Comparison of ENCODE assay signal across 19 cellular contexts in the genomic region with DNA sequence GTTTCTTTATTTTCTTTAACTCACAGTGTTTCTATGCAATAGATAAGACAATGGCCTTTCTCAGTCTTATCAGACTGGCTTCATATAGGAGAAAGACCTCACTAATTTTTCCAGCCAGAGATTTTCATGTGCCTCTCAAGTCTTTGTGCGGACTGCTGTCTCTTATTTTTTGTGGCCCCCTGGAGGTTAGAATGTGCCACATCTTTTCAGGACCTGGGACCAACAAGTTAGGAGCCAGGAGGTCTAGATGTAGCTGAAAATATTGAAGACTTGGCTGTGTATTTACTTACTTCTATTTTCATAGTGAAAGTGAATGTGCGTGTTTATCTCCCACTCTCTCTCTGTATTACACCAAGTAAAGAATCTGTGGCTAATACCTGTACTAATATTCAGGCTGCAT. TPM values are rescaled to one million over a fixed set of nuclear protein-coding genes. Genes with fewer than 3 reads are reported as not detected.
DNase-seq lines count a peak whose midpoint lies in the region; ATAC-seq and TF ChIP-seq lines count a peak whose summit lies in the region.
"Had no signal": no experiment of that assay in that cellular context is flagged by ENCODE, and none has a peak within 500 bp of the region (broad histone marks: within the 10 kb centered on the region; RNA-seq: fewer than 3 reads in every experiment).

No MANE protein-coding gene starts in this region.

- H3K23ac ChIP-seq in mesendoderm (ENCODE audit: low read length): no peak overlapping the region

- H3K4me3 ChIP-seq in Loucy (ENCODE audit: low read length, poor library complexity, severe bottlenecking) (no peak overlapping the region), brain microvascular endothelial cell (ENCODE audit: low read depth, low read length) (no peak overlapping the region), mesendoderm (ENCODE audit: low read length) (no peak overlapping the region)
- H3K4me3 ChIP-seq: left lung had no signal

- no peak overlapping the region for H3K4me3 Mint-ChIP-seq in natural killer cell
- H3K4me3 Mint-ChIP-seq: CD4-positive, alpha-beta T cell; stimulated activated naive CD8-positive, alpha-beta T cell treated with anti-CD3 and anti-CD28 coated beads, Interleukin-15, Interleukin-2, amounts not matched to agents 100 ng/mL and 50 ng/mL, for 24 hours had no signal

- H3K79me1 ChIP-seq in mesendoderm (ENCODE audit: low read length): no peaks in the 10 kb centered on the region

- no peak overlapping the region for H2BK15ac ChIP-seq in mesendoderm (replicated peaks; ENCODE audit: low read depth)

- no peaks in the 10 kb centered on the region for H3K9me3 ChIP-seq in Loucy (ENCODE audit: insufficient read depth, low read depth, low read length)
- H3K9me3 ChIP-seq: left lung had no signal

- H3K9ac ChIP-seq in Loucy (ENCODE audit: low read depth, low read length, poor library complexity, severe bottlenecking) (no peak overlapping the region), mesendoderm (ENCODE audit: low read length) (no peak overlapping the region)

- H2AFZ ChIP-seq in Loucy (ENCODE audit: low read length): no peak overlapping the region

- no peaks in the 10 kb centered on the region for H3F3A ChIP-seq in Loucy (ENCODE audit: low read depth)

- TF ChIP-seq CTCF in Loucy (conservative IDR thresholded peaks at IDR 0.05; ENCODE audit: low read length) (peak; percentile 37), brain microvascular endothelial cell (IDR thresholded peaks at IDR 0.05; ENCODE audit: low read depth, low read length, missing control alignments) (peak; percentile 53), natural killer cell (IDR thresholded peaks at IDR 0.05) (no peak)

- H3K18ac ChIP-seq in mesendoderm (ENCODE audit: low read length): no peak overlapping the region

- no peaks in the 10 kb centered on the region for H3K27me3 ChIP-seq in Loucy (ENCODE audit: insufficient read depth, low read length, poor library complexity, severe bottlenecking)
- no peaks in the 10 kb centered on the region for H3K27me3 ChIP-seq in brain microvascular endothelial cell (replicated peaks)
- H3K27me3 ChIP-seq in mesendoderm (ENCODE audit: insufficient read depth, low read length, poor library complexity): no peaks in the 10 kb centered on the region
- H3K27me3 ChIP-seq: left lung, spleen had no signal

- H3K4me1 Mint-ChIP-seq in natural killer cell: no peaks in the 10 kb centered on the region

- H3K4me1 ChIP-seq in Loucy (ENCODE audit: insufficient read depth, low read length, poor library complexity, severe bottlenecking) (no peaks in the 10 kb centered on the region), mesendoderm (ENCODE audit: control insufficient read depth, low read depth, low read length) (no peaks in the 10 kb centered on the region)
- H3K4me1 ChIP-seq: left lung, spleen had no signal

- H3K36me3 Mint-ChIP-seq in natural killer cell: peaks cover 12% of the 10 kb centered on the region

- in situ Hi-C loops in brain microvascular endothelial cell (cut with HindIII; ENCODE audit: low pct_ligation_motif_present, low sequenced_read_pairs): no loop called here
- in situ Hi-C loops in KBM-7 (cut with MboI; ENCODE audit: low pct_unique_long_range_greater_than_20kb, low sequenced_read_pairs): no loop called here

- no peak overlapping the region for H3K27ac Mint-ChIP-seq in natural killer cell
- H3K27ac Mint-ChIP-seq: CD4-positive, alpha-beta T cell; stimulated activated naive CD8-positive, alpha-beta T cell treated with anti-CD3 and anti-CD28 coated beads, Interleukin-15, Interleukin-2, amounts not matched to agents 100 ng/mL and 50 ng/mL, for 24 hours had no signal

- peaks cover 9 to 16% of the 10 kb centered on the region in 2 donors for H3K9me3 Mint-ChIP-seq in natural killer cell
- H3K9me3 Mint-ChIP-seq: CD4-positive, alpha-beta T cell had no signal

- H3K79me2 ChIP-seq in Loucy (ENCODE audit: insufficient read depth, low read length): no peaks in the 10 kb centered on the region
- no peaks in the 10 kb centered on the region for H3K79me2 ChIP-seq in mesendoderm (ENCODE audit: control insufficient read depth, insufficient read depth, low read length)

- H2AK5ac ChIP-seq in mesendoderm (ENCODE audit: low read length): no peak overlapping the region

- intact Hi-C loops in natural killer cell (cut with micrococcal nuclease): no loop called here

- no peak overlapping the region for H4K8ac ChIP-seq in mesendoderm (ENCODE audit: low read depth, low read length)

- H3K27ac ChIP-seq in brain microvascular endothelial cell (no peak overlapping the region), mesendoderm (ENCODE audit: low read depth, low read length) (no peak overlapping the region)
- H3K27ac ChIP-seq: left lung, VCaP had no signal

- H4K5ac ChIP-seq in mesendoderm (ENCODE audit: low read length): no peak overlapping the region

- H3K56ac ChIP-seq in mesendoderm (ENCODE audit: low read length): no peak overlapping the region

- no peaks in the 10 kb centered on the region for H3K27me3 Mint-ChIP-seq in natural killer cell (ENCODE audit: low read depth in 2 of 2)
- H3K27me3 Mint-ChIP-seq: CD4-positive, alpha-beta T cell had no signal

- H3K4me2 ChIP-seq in Loucy (ENCODE audit: low read depth, low read length, poor library complexity, severe bottlenecking) (no peak overlapping the region), mesendoderm (ENCODE audit: low read length) (no peak overlapping the region)

- no peak for ATAC-seq in natural killer cell
- ATAC-seq: left lung had no signal

- H4K20me1 ChIP-seq in Loucy (ENCODE audit: insufficient read depth, low read length, poor library complexity, severe bottlenecking): no peaks in the 10 kb centered on the region

- H2BK5ac ChIP-seq in mesendoderm (ENCODE audit: low read length): no peak overlapping the region

- H2BK120ac ChIP-seq in mesendoderm (ENCODE audit: low read depth, low read length): no peak overlapping the region

- no CpG with 5 or more reads among the region's 2 CpGs for WGBS in mesendoderm (ENCODE audit: extremely low coverage, insufficient coverage, low lambda C conversion rate)

- H3K36me3 ChIP-seq in Loucy (ENCODE audit: insufficient read depth, low read length) (no peaks in the 10 kb centered on the region), brain microvascular endothelial cell (replicated peaks) (peaks cover 2% of the 10 kb centered on the region), mesendoderm (ENCODE audit: control insufficient read depth, insufficient read depth, low read length) (no peaks in the 10 kb centered on the region)
- H3K36me3 ChIP-seq: left lung, spleen had no signal

- no peaks in the 10 kb centered on the region for H3K9me2 ChIP-seq in Loucy (replicated peaks; ENCODE audit: low read depth, low read length)

- DNase-seq in ELF-1 (ENCODE audit: low read depth, low spot score) (peak; percentile 7), brain microvascular endothelial cell (no peak), mesendoderm (peak; percentile 68), NCI-H2196 (lab: John Stamatoyannopoulos, UW; ENCODE audit: unreplicated experiment) (no peak), KBM-7 (no peak), NCI-H526 treated with DMSO at 0.1 percent for 48 hours (lab: John Stamatoyannopoulos, UW) (no peak), natural killer cell (no peak)
- DNase-seq: CD4-positive, alpha-beta T cell; GOT3; hippocampal formation; left lung; NCI-H1436; NCI-H446; spleen had no signal

- no peak overlapping the region for H3K4ac ChIP-seq in mesendoderm (ENCODE audit: low read depth, low read length)

RNA-seq across cellular contexts. Expression of gene CFHR3, which starts 42.1 kb away (rescaled TPM):
- polyA plus RNA-seq in mesendoderm (2013, experiment 1 of 2): 0.11 TPM
- polyA plus RNA-seq in mesendoderm (2013, experiment 2 of 2): 0.07 TPM
- total RNA-seq in natural killer cell: not detected
- total RNA-seq: activated CD8-positive, alpha-beta memory T cell treated with anti-CD3 and anti-CD28 coated beads for 36 hours; CD4-positive, alpha-beta T cell had no signal
- polyA plus RNA-seq: fibroblast of lung had no signal

Comparison
In these comparisons a context has a peak if more than half of its experiments do, and no peak if none do; other contexts are left out.
1. DNase-seq: peak in ELF-1 (single experiment) and mesendoderm (single experiment); none in brain microvascular endothelial cell (single experiment), NCI-H2196 (single experiment), KBM-7 (single experiment), NCI-H526 treated with DMSO at 0.1 percent for 48 hours (single experiment) and natural killer cell (single experiment).